8 cellular contexts compared by ENCODE assay signal in the genomic region with DNA sequence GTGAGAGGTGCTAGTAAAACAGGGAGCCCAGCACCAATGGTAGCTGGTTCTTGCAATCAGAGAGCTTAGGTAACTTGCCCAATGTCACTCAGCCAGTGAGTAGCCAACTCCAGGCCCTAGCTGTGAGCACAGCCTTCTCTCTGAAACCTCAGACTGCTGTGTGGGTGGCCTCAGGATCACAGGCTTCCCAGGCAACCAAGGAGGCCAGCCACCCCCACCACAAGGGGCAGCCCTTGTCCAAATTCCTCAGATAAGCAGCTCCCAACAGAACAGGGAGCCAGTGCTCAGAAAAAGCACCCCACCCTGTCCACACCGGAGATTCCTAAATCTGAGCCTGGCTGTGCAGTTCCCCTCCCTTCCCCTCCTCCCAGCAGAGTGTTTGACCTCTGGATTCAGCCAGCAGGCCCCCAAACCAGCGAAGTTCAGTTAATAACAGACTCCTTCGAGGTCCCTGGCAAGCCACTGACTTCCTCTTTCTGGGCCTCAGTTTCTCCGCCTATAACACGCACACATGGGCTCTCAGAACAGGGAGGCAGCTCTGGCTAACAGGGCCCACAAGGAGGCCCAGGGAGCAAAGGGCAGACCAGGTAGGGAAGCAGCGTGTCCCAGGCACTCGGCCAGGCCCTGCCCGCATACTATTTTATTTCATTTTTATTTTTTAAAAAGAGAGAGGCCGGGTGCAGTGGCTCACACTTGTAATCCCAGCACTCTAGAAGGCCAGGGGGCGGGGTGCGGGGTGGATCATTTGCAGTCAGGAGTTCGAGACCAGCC.
DNase-seq lines count a peak whose midpoint lies in the region; ATAC-seq and TF ChIP-seq lines count a peak whose summit lies in the region.

No MANE protein-coding gene starts in this region.

- TF ChIP-seq CTCF in GM13976 (IDR thresholded peaks at IDR 0.05; ENCODE audit: borderline replicate concordance, control extremely low read depth, extremely low read depth, insufficient read depth, missing control alignments) = no peak

- H3K27me3 Mint-ChIP-seq in activated naive CD4-positive, alpha-beta T cell treated with anti-CD3 and anti-CD28 coated beads, Interleukin-2, amount 10 ng/mL, durations not matched to agents 7 days and 5 days = no peaks in the 10 kb centered on the region
- no peaks in the 10 kb centered on the region for H3K27me3 Mint-ChIP-seq in T-helper 2 cell treated with Interferon-gamma antibody and Interleukin-4, amounts not matched to agents 5 μg/mL and 100 μg/mL, for 36 hours (ENCODE audit: low read depth)

- H3K4me1 Mint-ChIP-seq in activated naive CD4-positive, alpha-beta T cell treated with anti-CD3 and anti-CD28 coated beads, Interleukin-2, amount 10 ng/mL, durations not matched to agents 7 days and 5 days = peaks cover 50% of the 10 kb centered on the region
- H3K4me1 Mint-ChIP-seq in T-helper 2 cell treated with Interferon-gamma antibody and Interleukin-4, amounts not matched to agents 5 μg/mL and 100 μg/mL, for 36 hours (ENCODE audit: low read depth) = peaks cover 48% of the 10 kb centered on the region

- peak overlapping the region; percentile 82 for H3K4me3 Mint-ChIP-seq in activated naive CD4-positive, alpha-beta T cell treated with anti-CD3 and anti-CD28 coated beads, Interleukin-2, amount 10 ng/mL, durations not matched to agents 7 days and 5 days
- peak overlapping the region; percentile 96 for H3K4me3 Mint-ChIP-seq in T-helper 2 cell treated with Interferon-gamma antibody and Interleukin-4, amounts not matched to agents 5 μg/mL and 100 μg/mL, for 36 hours

- peak overlapping the region; percentile 90 for H3K27ac Mint-ChIP-seq in activated naive CD4-positive, alpha-beta T cell treated with anti-CD3 and anti-CD28 coated beads, Interleukin-2, amount 10 ng/mL, durations not matched to agents 7 days and 5 days
- H3K27ac Mint-ChIP-seq in T-helper 2 cell treated with Interferon-gamma antibody and Interleukin-4, amounts not matched to agents 5 μg/mL and 100 μg/mL, for 36 hours = peak overlapping the region; percentile 70

- no peaks in the 10 kb centered on the region for H3K9me3 Mint-ChIP-seq in activated naive CD4-positive, alpha-beta T cell treated with anti-CD3 and anti-CD28 coated beads, Interleukin-2, amount 10 ng/mL, durations not matched to agents 7 days and 5 days
- no peaks in the 10 kb centered on the region for H3K9me3 Mint-ChIP-seq in T-helper 2 cell treated with Interferon-gamma antibody and Interleukin-4, amounts not matched to agents 5 μg/mL and 100 μg/mL, for 36 hours

- in situ Hi-C loops in GM13976 (cut with MboI; ENCODE audit: low sequenced_read_pairs, unreplicated experiment) = no loop called here

- no peak for ATAC-seq in GM21717 (IDR thresholded peaks at IDR 0.05; ENCODE audit: unreplicated experiment)

- DNase-seq in activated naive CD4-positive, alpha-beta T cell treated with anti-CD3 and anti-CD28 coated beads, Interleukin-2, amount 10 ng/mL, durations not matched to agents 7 days and 5 days = no peak
- DNase-seq in activated naive CD4-positive, alpha-beta T cell treated with Interleukin-2 at 50 U/mL for 16 hours = no peak
- no peak for DNase-seq in T-helper 2 cell treated with Interferon-gamma antibody and Interleukin-4, amounts not matched to agents 5 μg/mL and 100 μg/mL, for 36 hours (ENCODE audit: low spot score)
- DNase-seq in fibroblast of gingiva (ENCODE audit: low read depth) = peak; percentile 73
- DNase-seq in non-pigmented ciliary epithelial cell (ENCODE audit: low read depth) = peak; percentile 55
- DNase-seq in GM13976 (ENCODE audit: low spot score) = no peak
- no peak for DNase-seq in NCI-H146 (lab: John Stamatoyannopoulos, UW)

- CTCF ChIA-PET in activated naive CD4-positive, alpha-beta T cell treated with anti-CD3 and anti-CD28 coated beads, Interleukin-2, amount 10 ng/mL, durations not matched to agents 7 days and 5 days (lab: Charles Lee) = interaction anchor here (0.7 to 19.7 kb wide), 7 partner anchors 8 to 140 kb away, joined by 3 to 159 read pairs (median 4); no protein-coding TSS in a partner anchor

- peaks cover 66% of the 10 kb centered on the region for H3K36me3 Mint-ChIP-seq in activated naive CD4-positive, alpha-beta T cell treated with anti-CD3 and anti-CD28 coated beads, Interleukin-2, amount 10 ng/mL, durations not matched to agents 7 days and 5 days
- H3K36me3 Mint-ChIP-seq in T-helper 2 cell treated with Interferon-gamma antibody and Interleukin-4, amounts not matched to agents 5 μg/mL and 100 μg/mL, for 36 hours (ENCODE audit: low read depth) = peaks cover 61% of the 10 kb centered on the region

Comparison
In these comparisons a context has a peak if more than half of its experiments do, and no peak if none do; other contexts are left out.
1. DNase-seq: peak in fibroblast of gingiva (single experiment) and non-pigmented ciliary epithelial cell (single experiment); none in activated naive CD4-positive, alpha-beta T cell treated with anti-CD3 and anti-CD28 coated beads, Interleukin-2, amount 10 ng/mL, durations not matched to agents 7 days and 5 days (single experiment), activated naive CD4-positive, alpha-beta T cell treated with Interleukin-2 at 50 U/mL for 16 hours (single experiment), T-helper 2 cell treated with Interferon-gamma antibody and Interleukin-4, amounts not matched to agents 5 μg/mL and 100 μg/mL, for 36 hours (single experiment), GM13976 (single experiment) and NCI-H146 (single experiment).